Comparison of ENCODE assay signal across 22 cellular contexts in genomic region chr4:40258624-40259023, GRCh38.
DNase-seq lines count a peak whose midpoint lies in the region; ATAC-seq and TF ChIP-seq lines count a peak whose summit lies in the region.
"Had no signal": no experiment of that assay in that cellular context is flagged by ENCODE, and none has a peak within 500 bp of the region (broad histone marks: within the 10 kb centered on the region; RNA-seq: fewer than 3 reads in every experiment).

No MANE protein-coding gene starts in this region.

- H3K27ac ChIP-seq in OCI-LY1 (ENCODE audit: low read depth, low read length, poor library complexity, severe bottlenecking) (peak overlapping the region; percentile 66), mammary epithelial cell (ENCODE audit: insufficient read depth, low read depth, low read length) (no peak overlapping the region), thymus (ENCODE audit: low read depth) (peak overlapping the region; percentile 36), gastrocnemius medialis (no peak overlapping the region)
- H3K27ac ChIP-seq: body of pancreas, colonic mucosa, SJSA1 had no signal

- H3K4me1 ChIP-seq in OCI-LY1 (ENCODE audit: insufficient read depth, low read length, severe bottlenecking) (peaks cover 65% of the 10 kb centered on the region), mammary epithelial cell (ENCODE audit: insufficient read depth, low read length) (peaks cover 36% of the 10 kb centered on the region), thymus (ENCODE audit: control insufficient read depth, insufficient read depth, low read length) (peaks cover 16% of the 10 kb centered on the region), gastrocnemius medialis (no peaks in the 10 kb centered on the region)
- H3K4me1 ChIP-seq: body of pancreas, colonic mucosa had no signal

- H3K27me3 ChIP-seq in OCI-LY1 (ENCODE audit: insufficient read depth, low read length) = no peaks in the 10 kb centered on the region
- H3K27me3 ChIP-seq in mammary epithelial cell (ENCODE audit: insufficient read depth, low read length) = no peaks in the 10 kb centered on the region
- H3K27me3 ChIP-seq in thymus (ENCODE audit: control insufficient read depth, insufficient read depth) = no peaks in the 10 kb centered on the region
- no peaks in the 10 kb centered on the region for H3K27me3 ChIP-seq in gastrocnemius medialis
- H3K27me3 ChIP-seq: body of pancreas, colonic mucosa, SJSA1 had no signal

- no peak overlapping the region for H3K4me3 ChIP-seq in OCI-LY1 (ENCODE audit: low read depth, low read length, poor library complexity, severe bottlenecking)
- H3K4me3 ChIP-seq in mammary epithelial cell (replicated peaks in 1 of 3; ENCODE audit: insufficient read depth in 1 of 3, low read depth in 2 of 3, low read length in 3 of 3) = no peak overlapping the region
- no peak overlapping the region for H3K4me3 ChIP-seq in thymus (ENCODE audit: low read length)
- no peak overlapping the region for H3K4me3 ChIP-seq in gastrocnemius medialis
- H3K4me3 ChIP-seq: body of pancreas, colonic mucosa, lung, SJSA1 had no signal

- DNase-seq in stimulated activated naive CD8-positive, alpha-beta T cell treated with anti-CD3 and anti-CD28 coated beads, Interleukin-15, Interleukin-2, amounts not matched to agents 100 U/mL and 50 U/mL, for 24 hours = no peak
- DNase-seq in mammary epithelial cell = no peak
- DNase-seq in gastrocnemius medialis = no peak
- no peak for DNase-seq in activated CD4-positive, alpha-beta T cell treated with anti-CD3 and anti-CD28 coated beads, Interleukin-2, amount 50 U/mL, for 48 hours
- DNase-seq: activated gamma-delta T cell; body of pancreas; colonic mucosa; DMS 273 treated with DMSO at 0.1 percent for 48 hours; islet precursor cell; Kasumi-1; natural killer cell; NCI-H1417 treated with DMSO at 0.1 percent for 48 hours; NCI-H2171 treated with DMSO at 0.1 percent for 48 hours; NCI-H748 treated with DMSO at 0.1 percent for 48 hours; stimulated activated CD4-positive, alpha-beta T cell treated with anti-CD3 and anti-CD28 coated beads, Interleukin-4, amount 100 ng/mL, for 24 hours had no signal

- no peaks in the 10 kb centered on the region for H3K27me3 Mint-ChIP-seq in stimulated activated naive CD8-positive, alpha-beta T cell treated with anti-CD3 and anti-CD28 coated beads, Interleukin-15, Interleukin-2, amounts not matched to agents 100 ng/mL and 50 ng/mL, for 24 hours
- H3K27me3 Mint-ChIP-seq: progenitor cell of endocrine pancreas had no signal

- CTCF ChIA-PET in mammary epithelial cell (lab: Charles Lee; ENCODE audit: low non-redundant PET) = no interaction called here

- H3K27ac Mint-ChIP-seq in stimulated activated naive CD8-positive, alpha-beta T cell treated with anti-CD3 and anti-CD28 coated beads, Interleukin-15, Interleukin-2, amounts not matched to agents 100 ng/mL and 50 ng/mL, for 24 hours = peak overlapping the region; percentile 83
- H3K27ac Mint-ChIP-seq: natural killer cell, progenitor cell of endocrine pancreas had no signal

- no peaks in the 10 kb centered on the region for H3K36me3 Mint-ChIP-seq in stimulated activated naive CD8-positive, alpha-beta T cell treated with anti-CD3 and anti-CD28 coated beads, Interleukin-15, Interleukin-2, amounts not matched to agents 100 ng/mL and 50 ng/mL, for 24 hours (ENCODE audit: low read depth)
- H3K36me3 Mint-ChIP-seq: natural killer cell had no signal

- dilution Hi-C loops in mammary epithelial cell (cut with HindIII; ENCODE audit: low sequenced_read_pairs) = no loop called here

- peaks cover 2% of the 10 kb centered on the region; the same call in 1 of the 2 replicates for H3F3A ChIP-seq in OCI-LY1 (ENCODE audit: insufficient read depth, low read length)

- no peaks in the 10 kb centered on the region for H3K9me3 Mint-ChIP-seq in stimulated activated naive CD8-positive, alpha-beta T cell treated with anti-CD3 and anti-CD28 coated beads, Interleukin-15, Interleukin-2, amounts not matched to agents 100 ng/mL and 50 ng/mL, for 24 hours
- H3K9me3 Mint-ChIP-seq: natural killer cell had no signal

- H2AFZ ChIP-seq in OCI-LY1 (ENCODE audit: low read length) = peak overlapping the region; percentile 89; the same call in 1 of the 2 replicates
- H2AFZ ChIP-seq in mammary epithelial cell (ENCODE audit: low read depth, low read length) = peak overlapping the region; percentile 43

- WGBS in mammary epithelial cell (ENCODE audit: low coverage, missing lambda C conversion rate) = no CpG with 5 or more reads among the region's 8 CpGs
- 8% methylated on average over 8 of the region's 8 CpGs for WGBS in thymus

- no peak for TF ChIP-seq POLR2A in gastrocnemius medialis (IDR thresholded peaks at IDR 0.05)

- in situ Hi-C loops in mammary epithelial cell (cut with MboI; ENCODE audit: low sequenced_read_pairs in 2 of 2) (no loop called here), gastrocnemius medialis (cut with MboI; ENCODE audit: low sequenced_read_pairs in 4 of 4) (no loop called here)

- no peaks in the 10 kb centered on the region for H3K9me3 ChIP-seq in OCI-LY1 (ENCODE audit: low read length)
- H3K9me3 ChIP-seq in mammary epithelial cell (replicated peaks; ENCODE audit: insufficient read depth, low read length) = no peaks in the 10 kb centered on the region
- no peaks in the 10 kb centered on the region for H3K9me3 ChIP-seq in thymus (ENCODE audit: control insufficient read depth)
- H3K9me3 ChIP-seq in gastrocnemius medialis = no peaks in the 10 kb centered on the region
- H3K9me3 ChIP-seq: body of pancreas, colonic mucosa, SJSA1 had no signal

- H3K4me1 Mint-ChIP-seq in stimulated activated naive CD8-positive, alpha-beta T cell treated with anti-CD3 and anti-CD28 coated beads, Interleukin-15, Interleukin-2, amounts not matched to agents 100 ng/mL and 50 ng/mL, for 24 hours (ENCODE audit: low read depth) = peaks cover 76% of the 10 kb centered on the region

- TF ChIP-seq CTCF in OCI-LY1 (IDR thresholded peaks at IDR 0.05; ENCODE audit: low read length) (no peak), mammary epithelial cell (conservative IDR thresholded peaks at IDR 0.05 in 1 of 2, IDR thresholded peaks at IDR 0.05 in 1 of 2; ENCODE audit: extremely low read depth in 1 of 2, insufficient read depth in 1 of 2, low read depth in 1 of 2, low read length in 2 of 2) (no peak), gastrocnemius medialis (IDR thresholded peaks at IDR 0.05 in 4 of 5, conservative IDR thresholded peaks at IDR 0.05 in 1 of 5) (no peak)

- H3K9me2 ChIP-seq in OCI-LY1 (ENCODE audit: low read depth, low read length) = no peaks in the 10 kb centered on the region

- intact Hi-C loops in mammary epithelial cell (cut with micrococcal nuclease) = no loop called here
- intact Hi-C loops in gastrocnemius medialis (cut with DNase I; ENCODE audit: low total_unique reads) = no loop called here

- no peaks in the 10 kb centered on the region for H3K79me2 ChIP-seq in OCI-LY1 (ENCODE audit: insufficient read depth, low read length)
- no peaks in the 10 kb centered on the region for H3K79me2 ChIP-seq in mammary epithelial cell (ENCODE audit: insufficient read depth, low read length)

- H3K4me3 Mint-ChIP-seq in stimulated activated naive CD8-positive, alpha-beta T cell treated with anti-CD3 and anti-CD28 coated beads, Interleukin-15, Interleukin-2, amounts not matched to agents 100 ng/mL and 50 ng/mL, for 24 hours = peak overlapping the region; percentile 5
- H3K4me3 Mint-ChIP-seq: natural killer cell had no signal

- H4K20me1 ChIP-seq in OCI-LY1 (ENCODE audit: insufficient read depth, low read length) = no peaks in the 10 kb centered on the region
- no peaks in the 10 kb centered on the region for H4K20me1 ChIP-seq in mammary epithelial cell (ENCODE audit: insufficient read depth, low read length)

- no peak for ATAC-seq in stimulated activated naive CD8-positive, alpha-beta T cell treated with anti-CD3 and anti-CD28 coated beads, Interleukin-15, Interleukin-2, amounts not matched to agents 100 U/mL and 50 U/mL, for 24 hours
- no peak for ATAC-seq in gastrocnemius medialis
- no peak for ATAC-seq in HG03378 (IDR thresholded peaks at IDR 0.05; ENCODE audit: unreplicated experiment)
- ATAC-seq: body of pancreas, natural killer cell had no signal

- H3K36me3 ChIP-seq in OCI-LY1 (ENCODE audit: insufficient read depth, low read length) (no peaks in the 10 kb centered on the region), mammary epithelial cell (ENCODE audit: insufficient read depth, low read length) (no peaks in the 10 kb centered on the region), thymus (ENCODE audit: control insufficient read depth, insufficient read depth) (no peaks in the 10 kb centered on the region), gastrocnemius medialis (no peaks in the 10 kb centered on the region)
- H3K36me3 ChIP-seq: colonic mucosa, SJSA1 had no signal

- H3K9ac ChIP-seq in OCI-LY1 (ENCODE audit: low read length) (peak overlapping the region; percentile 25), mammary epithelial cell (ENCODE audit: insufficient read depth, low read length) (no peak overlapping the region)

- no TSS peak for BruUV-seq in mammary epithelial cell (replicated peaks; lab: Mats Ljungman, UMichigan)

- H3K4me2 ChIP-seq in OCI-LY1 (ENCODE audit: low read length) (peak overlapping the region; percentile 24; the same call in 1 of the 2 replicates), mammary epithelial cell (ENCODE audit: insufficient read depth, low read depth, low read length) (no peak overlapping the region)

Comparison
In these comparisons a context has a peak if more than half of its experiments do, and no peak if none do; other contexts are left out.
1. H3K27ac ChIP-seq: peak in OCI-LY1 (single experiment) and thymus (single experiment); none in mammary epithelial cell (single experiment) and gastrocnemius medialis (0 of 4).